Comparison of ENCODE assay signal across 28 cellular contexts in genomic region chr13:45136741-45137500, GRCh38.
"Had no signal": no experiment of that assay in that cellular context is flagged by ENCODE, and none has a peak within 500 bp of the region (broad histone marks: within the 10 kb centered on the region; RNA-seq: fewer than 3 reads in every experiment).

No MANE protein-coding gene starts in this region.

- H3K27me3 Mint-ChIP-seq: activated CD4-positive, alpha-beta T cell treated with anti-CD3 and anti-CD28 coated beads, Interleukin-2, amount 10 ng/mL, durations not matched to agents 24 days and 14 days; activated CD8-positive, alpha-beta T cell treated with anti-CD3 and anti-CD28 coated beads for 36 hours; activated naive CD8-positive, alpha-beta T cell; central memory CD8-positive, alpha-beta T cell; naive thymus-derived CD4-positive, alpha-beta T cell; progenitor cell of endocrine pancreas; stimulated activated naive B cell treated with anti-CD40 and anti-IgM and Interleukin-4, amounts not matched to agents 10 μg/mL and 1 μg/mL and 100 μg/mL, for 72 hours had no signal

- H3K27ac ChIP-seq: adrenal gland, ascending aorta, brain microvascular endothelial cell, heart right ventricle, lower lobe of right lung, sigmoid colon, transverse colon, uterus had no signal

- H3K4me3 Mint-ChIP-seq: activated CD4-positive, alpha-beta T cell treated with anti-CD3 and anti-CD28 coated beads, Interleukin-2, amount 10 ng/mL, durations not matched to agents 24 days and 14 days; activated CD8-positive, alpha-beta T cell treated with anti-CD3 and anti-CD28 coated beads for 36 hours; activated naive CD8-positive, alpha-beta T cell; central memory CD8-positive, alpha-beta T cell; naive thymus-derived CD4-positive, alpha-beta T cell; neural crest cell; stimulated activated naive B cell treated with anti-CD40 and anti-IgM and Interleukin-4, amounts not matched to agents 10 μg/mL and 1 μg/mL and 100 μg/mL, for 72 hours had no signal

- H3K27me3 ChIP-seq: adrenal gland, ascending aorta, brain microvascular endothelial cell, heart right ventricle, sigmoid colon, transverse colon, uterus had no signal

- H3K27ac Mint-ChIP-seq: activated CD4-positive, alpha-beta T cell treated with anti-CD3 and anti-CD28 coated beads, Interleukin-2, amount 10 ng/mL, durations not matched to agents 24 days and 14 days; activated naive CD8-positive, alpha-beta T cell; naive thymus-derived CD4-positive, alpha-beta T cell; progenitor cell of endocrine pancreas; stimulated activated naive B cell treated with anti-CD40 and anti-IgM and Interleukin-4, amounts not matched to agents 10 μg/mL and 1 μg/mL and 100 μg/mL, for 72 hours had no signal

- ATAC-seq: activated CD4-positive, CD25-positive, alpha-beta regulatory T cell treated with anti-CD3 and anti-CD28 coated beads, Interleukin-2, amount 50 U/mL, for 24 hours; activated CD8-positive, alpha-beta T cell treated with anti-CD3 and anti-CD28 coated beads for 36 hours; heart right ventricle; left lobe of liver; naive thymus-derived CD4-positive, alpha-beta T cell; stimulated activated naive B cell treated with anti-CD40 and anti-IgM and Interleukin-4, amounts not matched to agents 10 μg/mL and 1 μg/mL and 100 μg/mL, for 72 hours had no signal

- FAIRE-seq: colon had no signal

- H3K9me3 ChIP-seq: adrenal gland, ascending aorta, sigmoid colon, uterus had no signal

- H3K4me1 ChIP-seq: ascending aorta, transverse colon, uterus had no signal

- H3K4me2 ChIP-seq: smooth muscle cell had no signal

- H3K36me3 ChIP-seq: brain microvascular endothelial cell, transverse colon, uterus had no signal

- H3K4me3 ChIP-seq: adrenal gland, ascending aorta, heart right ventricle, lower lobe of right lung, sigmoid colon, smooth muscle cell, transverse colon, uterus had no signal

- DNase-seq: activated CD4-positive, alpha-beta T cell treated with anti-CD3 and anti-CD28 coated beads, Interleukin-2, amount 10 ng/mL, durations not matched to agents 24 days and 14 days; activated CD8-positive, alpha-beta T cell treated with anti-CD3 and anti-CD28 coated beads for 36 hours; activated gamma-delta T cell treated with Interleukin-2 at 50 U/mL for 16 hours; activated T-cell treated with anti-CD3 and anti-CD28 coated beads, Interleukin-2, amount 50 U/mL, for 1 hour; adrenal gland; brain microvascular endothelial cell; effector memory CD4-positive, alpha-beta T cell; heart right ventricle; lower lobe of right lung; naive thymus-derived CD4-positive, alpha-beta T cell; retina; sigmoid colon; stimulated activated CD4-positive, alpha-beta T cell treated with anti-CD3 and anti-CD28 coated beads, Interleukin-15, amount 100 ng/mL, for 24 hours; stimulated activated CD4-positive, alpha-beta T cell treated with anti-CD3 and anti-CD28 coated beads, Interleukin-2, amount 100 ng/mL, for 48 hours; stimulated activated CD8-positive, alpha-beta memory T cell treated with anti-CD3 and anti-CD28 coated beads, Interleukin-4, amount 100 ng/mL, for 48 hours; stimulated activated naive B cell treated with anti-CD40 and anti-IgM and Interleukin-4, amounts not matched to agents 10 μg/mL and 1 μg/mL and 100 μg/mL, for 72 hours; T-helper 2 cell; transverse colon; uterus had no signal
